9 cellular contexts compared by ENCODE assay signal in genomic region chr1:226664413-226665101, GRCh38.
DNase-seq lines count a peak whose midpoint lies in the region; ATAC-seq and TF ChIP-seq lines count a peak whose summit lies in the region.
"Had no signal": no experiment of that assay in that cellular context is flagged by ENCODE, and none has a peak within 500 bp of the region (broad histone marks: within the 10 kb centered on the region; RNA-seq: fewer than 3 reads in every experiment).

No MANE protein-coding gene starts in this region.

- peaks cover 0 to 26% (median 3%) of the 10 kb centered on the region in 4 donors for H3K4me1 ChIP-seq in sigmoid colon

- peak overlapping the region; percentile 92 for H3K27ac Mint-ChIP-seq in activated CD8-positive, alpha-beta T cell treated with anti-CD3 and anti-CD28 coated beads, Interleukin-2, amount 10 ng/mL, durations not matched to agents 7 days and 5 days

- no peak overlapping the region for H3K4me3 ChIP-seq in sigmoid colon

- peak in 3 of 4 donors; percentile 8 to 63 (median 18) for TF ChIP-seq EP300 in sigmoid colon (IDR thresholded peaks at IDR 0.05)

- CTCF ChIA-PET in activated CD8-positive, alpha-beta T cell treated with anti-CD3 and anti-CD28 coated beads, Interleukin-2, amount 10 ng/mL, durations not matched to agents 7 days and 5 days (lab: Charles Lee), result interaction anchor here (1.2 to 3.0 kb wide), 4 partner anchors 12 to 38 kb away, joined by 4 to 19 read pairs (median 8); no protein-coding TSS in a partner anchor

- no peaks in the 10 kb centered on the region for H3K9me3 Mint-ChIP-seq in activated CD8-positive, alpha-beta T cell treated with anti-CD3 and anti-CD28 coated beads, Interleukin-2, amount 10 ng/mL, durations not matched to agents 7 days and 5 days (ENCODE audit: insufficient read depth)

- H3K27me3 ChIP-seq in sigmoid colon, result no peaks in the 10 kb centered on the region

- WGBS in sigmoid colon, 2 donors, result 69 to 84% methylated on average over 15 of the region's 15 CpGs

- no peak overlapping the region for H3K27ac ChIP-seq in sigmoid colon

- no peak for TF ChIP-seq POLR2A in sigmoid colon (IDR thresholded peaks at IDR 0.05)

- H3K27me3 Mint-ChIP-seq in activated CD8-positive, alpha-beta T cell treated with anti-CD3 and anti-CD28 coated beads, Interleukin-2, amount 10 ng/mL, durations not matched to agents 7 days and 5 days (ENCODE audit: low read depth), result no peaks in the 10 kb centered on the region

- H3K4me3 Mint-ChIP-seq in activated CD8-positive, alpha-beta T cell treated with anti-CD3 and anti-CD28 coated beads, Interleukin-2, amount 10 ng/mL, durations not matched to agents 7 days and 5 days, result peak overlapping the region; percentile 54

- H3K36me3 Mint-ChIP-seq in activated CD8-positive, alpha-beta T cell treated with anti-CD3 and anti-CD28 coated beads, Interleukin-2, amount 10 ng/mL, durations not matched to agents 7 days and 5 days (ENCODE audit: low read depth), result peaks cover 39% of the 10 kb centered on the region

- peaks cover 91% of the 10 kb centered on the region for H3K4me1 Mint-ChIP-seq in activated CD8-positive, alpha-beta T cell treated with anti-CD3 and anti-CD28 coated beads, Interleukin-2, amount 10 ng/mL, durations not matched to agents 7 days and 5 days (ENCODE audit: low read depth)

- DNase-seq in Daoy (ENCODE audit: low read depth), result peak; percentile 62
- DNase-seq in activated CD8-positive, alpha-beta T cell treated with anti-CD3 and anti-CD28 coated beads, Interleukin-2, amount 10 ng/mL, durations not matched to agents 7 days and 5 days, result no peak
- DNase-seq in left cardiac atrium, result peak; percentile 75
- peak; percentile 91 for DNase-seq in sigmoid colon
- no peak for DNase-seq in MV-4-11 (lab: John Stamatoyannopoulos, UW)
- no peak for DNase-seq in SKM-1 treated with dmso at 0.1 percent for 144 hours (lab: John Stamatoyannopoulos, UW; ENCODE audit: unreplicated experiment)
- no peak for DNase-seq in activated CD8-positive, alpha-beta memory T cell treated with anti-CD3 and anti-CD28 coated beads for 24 hours
- DNase-seq: activated CD4-positive, alpha-beta T cell treated with anti-CD3 and anti-CD28 coated beads for 48 hours had no signal

- POLR2A ChIA-PET in activated CD8-positive, alpha-beta T cell treated with anti-CD3 and anti-CD28 coated beads, Interleukin-2, amount 10 ng/mL, durations not matched to agents 7 days and 5 days (lab: Charles Lee), result interaction anchor here (0.6 to 3.6 kb wide), 3 partner anchors 10 to 116 kb away, joined by 3 to 17 read pairs (median 3); no protein-coding TSS in a partner anchor

- no peak for ATAC-seq in activated CD8-positive, alpha-beta T cell treated with anti-CD3 and anti-CD28 coated beads, Interleukin-2, amount 10 ng/mL, durations not matched to agents 7 days and 5 days
- peak; percentile 27 to 50 for ATAC-seq in left cardiac atrium
- ATAC-seq in HG02588 (IDR thresholded peaks at IDR 0.05; ENCODE audit: unreplicated experiment), result no peak

- no peaks in the 10 kb centered on the region for H3K9me3 ChIP-seq in sigmoid colon

- H3K36me3 ChIP-seq in sigmoid colon, result no peaks in the 10 kb centered on the region

- intact Hi-C loops in left cardiac atrium (cut with DNase I) (loop anchor here in 1 of 2 donors (5.0 kb wide), 1 partner anchor 73 kb away; the partner anchor contains the start of gene ITPKB), sigmoid colon (cut with DNase I) (loop anchor here (2.0 to 5.0 kb wide), 2 partner anchors 14 to 38 kb away; no protein-coding TSS in a partner anchor)

- TF ChIP-seq CTCF in sigmoid colon (IDR thresholded peaks at IDR 0.05), result no peak

Comparison
In these comparisons a context has a peak if more than half of its experiments do, and no peak if none do; other contexts are left out.
1. DNase-seq: peak in Daoy (single experiment), left cardiac atrium (single experiment) and sigmoid colon (single experiment); none in activated CD8-positive, alpha-beta T cell treated with anti-CD3 and anti-CD28 coated beads, Interleukin-2, amount 10 ng/mL, durations not matched to agents 7 days and 5 days (single experiment), MV-4-11 (single experiment), SKM-1 treated with dmso at 0.1 percent for 144 hours (single experiment) and activated CD8-positive, alpha-beta memory T cell treated with anti-CD3 and anti-CD28 coated beads for 24 hours (single experiment).
2. ATAC-seq: peak in left cardiac atrium (2 of 2); none in activated CD8-positive, alpha-beta T cell treated with anti-CD3 and anti-CD28 coated beads, Interleukin-2, amount 10 ng/mL, durations not matched to agents 7 days and 5 days (single experiment) and HG02588 (single experiment).